In genomic region chr1:145404949-145405348, GRCh38 we compare ENCODE assay signal across 7 cellular contexts. TPM values are rescaled to one million over a fixed set of nuclear protein-coding genes. Genes with fewer than 3 reads are reported as not detected.
DNase-seq lines count a peak whose midpoint lies in the region; ATAC-seq, FAIRE-seq and TF ChIP-seq lines count a peak whose summit lies in the region.
"Not testable (repeated sequence)": the region's sequence is repeated elsewhere in the genome, so short reads cannot be mapped to it uniquely, and the experiment has no call there.

No MANE protein-coding gene starts in this region.

- not testable (repeated sequence) for H2BK120ac ChIP-seq in IMR-90 (ENCODE audit: low read depth, low read length)

- not testable (repeated sequence) for H3K23ac ChIP-seq in IMR-90 (ENCODE audit: low read depth, low read length)

- not testable (repeated sequence) for H3K4me1 ChIP-seq in IMR-90 (ENCODE audit: control insufficient read depth, insufficient read depth, low read length); neural progenitor cell

- H4K8ac ChIP-seq in IMR-90 (ENCODE audit: low read depth in 2 of 2, low read length in 2 of 2) = not testable (repeated sequence)

- not testable (repeated sequence) for H3K9me3 Mint-ChIP-seq in neural progenitor cell

- H4K5ac ChIP-seq in IMR-90 (ENCODE audit: low read depth, low read length) = not testable (repeated sequence)

- not testable (repeated sequence) for ATAC-seq in IMR-90 (ENCODE audit: low read depth)

- DNase-seq in ELF-1 (ENCODE audit: low read depth, low spot score) = peak; percentile 16
- peak; percentile 21 for DNase-seq in IMR-90
- peak; percentile 49 for DNase-seq in SK-MEL-5 (ENCODE audit: low read depth, low spot score)
- peak; percentile 4 for DNase-seq in bronchial epithelial cell (ENCODE audit: low read depth)
- peak; percentile 34 for DNase-seq in epithelial cell of esophagus (ENCODE audit: low read depth)
- DNase-seq in foreskin fibroblast = peak; percentile 11 to 47
- DNase-seq in neural progenitor cell (ENCODE audit: low spot score) = not testable (repeated sequence)

- H3K4ac ChIP-seq in IMR-90 (ENCODE audit: low read depth, low read length) = not testable (repeated sequence)

- 0 out of 2 replicates have a peak, but pooled peaks have one; percentile 1 for TF ChIP-seq RAD21 in IMR-90 (IDR thresholded peaks at IDR 0.05; ENCODE audit: low read length)

- not testable (repeated sequence) for H3K14ac ChIP-seq in IMR-90 (replicated peaks; ENCODE audit: low read depth, low read length)

- not testable (repeated sequence) for H3K9ac ChIP-seq in IMR-90 (ENCODE audit: low read depth, low read length); neural progenitor cell

- intact Hi-C loops in IMR-90 (cut with micrococcal nuclease) = not testable (repeated sequence)

- not testable (repeated sequence) for H3K27ac Mint-ChIP-seq in neural progenitor cell

- H3K56ac ChIP-seq in IMR-90 (ENCODE audit: extremely low read depth, insufficient read depth, low read length) = not testable (repeated sequence)

- WGBS in IMR-90 (ENCODE audit: extremely low coverage in 2 of 2, insufficient read length in 1 of 2), 2 experiments = no CpG with 5 or more reads among the region's 7 CpGs

- not testable (repeated sequence) for H2AFZ ChIP-seq in IMR-90 (replicated peaks; ENCODE audit: low read length, poor library complexity); neural progenitor cell (replicated peaks)

- H2BK15ac ChIP-seq in IMR-90 (ENCODE audit: low read depth, low read length) = not testable (repeated sequence)

- not testable (repeated sequence) for H3K36me3 Mint-ChIP-seq in neural progenitor cell

- not testable (repeated sequence) for TF ChIP-seq POLR2A in IMR-90 (IDR thresholded peaks at IDR 0.05; ENCODE audit: low read depth, low read length)

- not testable (repeated sequence) for H3K27ac ChIP-seq in IMR-90 (ENCODE audit: insufficient read depth, low read length); neural progenitor cell

- H4K91ac ChIP-seq in IMR-90 (ENCODE audit: insufficient read depth, low read depth, low read length) = not testable (repeated sequence)

- TF ChIP-seq CTCF in IMR-90 (conservative IDR thresholded peaks at IDR 0.05; ENCODE audit: low read depth, low read length); bronchial epithelial cell (IDR thresholded peaks at IDR 0.05; ENCODE audit: insufficient read depth, low read length, severe bottlenecking); foreskin fibroblast (IDR thresholded peaks at IDR 0.05; ENCODE audit: low read depth, low read length): not testable (repeated sequence)
- peak; percentile 21 for TF ChIP-seq CTCF in epithelial cell of esophagus (IDR thresholded peaks at IDR 0.05; ENCODE audit: insufficient read depth, low read depth, low read length, missing control alignments)
- peak; percentile 26 for TF ChIP-seq CTCF in neural progenitor cell (IDR thresholded peaks at IDR 0.05)

- not testable (repeated sequence) for H3K9me1 ChIP-seq in IMR-90 (ENCODE audit: insufficient read depth, low read length)

- H3K4me3 ChIP-seq in IMR-90 (ENCODE audit: insufficient read depth, low read depth, low read length); bronchial epithelial cell (ENCODE audit: low read depth, low read length); epithelial cell of esophagus (ENCODE audit: low read length); foreskin fibroblast (ENCODE audit: low read depth in 1 of 2, low read length in 2 of 2); neural progenitor cell: not testable (repeated sequence)

- H3K79me2 ChIP-seq in neural progenitor cell (ENCODE audit: low read depth) = not testable (repeated sequence)

- not testable (repeated sequence) for H2AK5ac ChIP-seq in IMR-90 (ENCODE audit: low read depth, low read length)

- not testable (repeated sequence) for H3K18ac ChIP-seq in IMR-90 (ENCODE audit: low read depth, low read length)

- H3K4me1 Mint-ChIP-seq in neural progenitor cell = not testable (repeated sequence)

- H3K27me3 ChIP-seq in IMR-90 (ENCODE audit: control insufficient read depth, insufficient read depth, low read length); bronchial epithelial cell (ENCODE audit: control insufficient read depth, insufficient read depth, low read length); neural progenitor cell: not testable (repeated sequence)

- H2AK9ac ChIP-seq in IMR-90 (replicated peaks; ENCODE audit: low read depth, low read length, poor library complexity) = not testable (repeated sequence)

- not testable (repeated sequence) for H3K27me3 Mint-ChIP-seq in neural progenitor cell (ENCODE audit: insufficient read depth, low read depth)

- not testable (repeated sequence) for H3K4me2 ChIP-seq in IMR-90 (ENCODE audit: low read depth, low read length); neural progenitor cell

- H3F3A ChIP-seq in neural progenitor cell (ENCODE audit: low read depth) = not testable (repeated sequence)

- not testable (repeated sequence) for FAIRE-seq in bronchial epithelial cell (lab: Jason Lieb, UNC)

- in situ Hi-C loops in IMR-90 (cut with MboI; ENCODE audit: low sequenced_read_pairs); SK-MEL-5 (cut with HindIII; ENCODE audit: low pct_unique_long_range_greater_than_20kb, low sequenced_read_pairs): not testable (repeated sequence)

- POLR2A ChIA-PET in IMR-90 (lab: Charles Lee; ENCODE audit: unreplicated experiment) = not testable (repeated sequence)

- dilution Hi-C loops in IMR-90 (cut with HindIII; ENCODE audit: low sequenced_read_pairs, unreplicated experiment) = not testable (repeated sequence)

- not testable (repeated sequence) for H2BK20ac ChIP-seq in IMR-90 (ENCODE audit: low read depth, low read length)

- H4K20me1 ChIP-seq in IMR-90 (ENCODE audit: insufficient read depth, low read length); neural progenitor cell (ENCODE audit: low read depth): not testable (repeated sequence)

- H3K4me3 Mint-ChIP-seq in neural progenitor cell = not testable (repeated sequence)

- H3K9me3 ChIP-seq in IMR-90 (ENCODE audit: control insufficient read depth, insufficient read depth, low read length); neural progenitor cell (ENCODE audit: low read depth): not testable (repeated sequence)

- not testable (repeated sequence) for H2BK5ac ChIP-seq in IMR-90 (ENCODE audit: low read depth, low read length, poor library complexity, severe bottlenecking)

- not testable (repeated sequence) for H3K36me3 ChIP-seq in IMR-90 (ENCODE audit: control insufficient read depth, insufficient read depth, low read length); bronchial epithelial cell (ENCODE audit: control insufficient read depth, insufficient read depth, low read length); neural progenitor cell

- CTCF ChIA-PET in IMR-90 (lab: Yijun Ruan, JAX) = not testable (repeated sequence)

- BruUV-seq in IMR-90 (replicated peaks; lab: Mats Ljungman, UMichigan) = not testable (repeated sequence)

- not testable (repeated sequence) for H3K79me1 ChIP-seq in IMR-90 (ENCODE audit: low read depth in 1 of 2, low read length in 2 of 2)

RNA-seq across cellular contexts. Expression of gene NBPF20, which starts 20.5 kb away (rescaled TPM):
- total RNA-seq in IMR-90 (2012; rRNA removed) (2.9 and 3.1 TPM in 2 replicates), bronchial epithelial cell (2.1 and 3.2 TPM in 2 replicates), neural progenitor cell (ENCODE audit: low replicate concordance) (0.37 and 0.68 TPM in 2 replicates)
- 2.2 and 2.6 TPM in 2 replicates for polyA plus RNA-seq in IMR-90 (2012; rRNA removed)
- polyA plus RNA-seq in IMR-90 (2012; cell fraction: cytosol; rRNA removed) = 0.74 and 0.84 TPM in 2 replicates
- polyA plus RNA-seq in IMR-90 (2012; cell fraction: nucleus; rRNA removed; ENCODE audit: low replicate concordance) = 1.6 and 7.5 TPM in 2 replicates
- total RNA-seq in SK-MEL-5 (2014; rRNA removed; shearing (Covaris generic)) = 2.0 and 2.8 TPM in 2 replicates
- 0.76 and 0.87 TPM in 2 replicates for polyA plus RNA-seq in SK-MEL-5 (2015; cell fraction: cytosol; rRNA removed)
- polyA plus RNA-seq in SK-MEL-5 (2015; cell fraction: nucleus; rRNA removed) = 6.7 and 10.9 TPM in 2 replicates
